In the genomic region with DNA sequence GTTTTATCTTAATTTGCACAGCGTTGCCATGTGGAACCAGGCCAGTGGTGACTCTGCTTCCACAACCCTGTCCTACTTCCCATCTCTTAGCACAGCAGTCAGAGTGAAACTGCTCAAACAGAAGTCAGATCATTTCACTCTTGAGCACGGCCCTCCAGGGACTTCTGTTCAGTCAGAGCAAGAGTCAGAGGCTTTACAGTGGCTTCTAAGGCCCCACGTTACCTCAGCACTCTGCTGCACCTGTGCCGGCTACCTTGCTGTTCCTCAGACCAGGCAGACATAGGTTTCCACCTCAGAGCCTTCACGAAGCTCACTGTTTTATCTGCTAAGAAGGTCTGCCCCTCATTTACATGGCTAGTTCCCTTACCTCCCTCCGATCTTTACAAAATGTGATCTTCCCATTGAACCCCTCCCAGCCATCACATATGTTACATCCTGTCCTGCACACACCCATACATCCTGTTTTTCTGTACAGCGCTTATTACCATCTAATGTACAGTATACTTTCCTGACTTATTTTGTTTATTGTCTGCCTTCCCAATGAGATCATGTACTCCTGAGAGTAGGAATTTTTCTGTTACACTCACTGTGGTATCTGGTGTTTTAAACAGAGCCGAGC, we compare ENCODE assay signal across 9 cellular contexts. TPM values are rescaled to one million over a fixed set of nuclear protein-coding genes. Genes with fewer than 3 reads are reported as not detected.
DNase-seq lines count a peak whose midpoint lies in the region; ATAC-seq and TF ChIP-seq lines count a peak whose summit lies in the region.
"Had no signal": no experiment of that assay in that cellular context is flagged by ENCODE, and none has a peak within 500 bp of the region (broad histone marks: within the 10 kb centered on the region; RNA-seq: fewer than 3 reads in every experiment).

No MANE protein-coding gene starts in this region.

- peaks cover 0 to 99% (median 91%) of the 10 kb centered on the region in 9 donors for H3K36me3 ChIP-seq in heart left ventricle
- H3K36me3 ChIP-seq in PC-3 (ENCODE audit: low read depth, low read length): peaks cover 32% of the 10 kb centered on the region
- peaks cover 8% of the 10 kb centered on the region for H3K36me3 ChIP-seq in Caco-2 (ENCODE audit: control insufficient read depth, insufficient read depth, low read length)

- no peaks in the 10 kb centered on the region for H3K79me2 ChIP-seq in PC-3 (ENCODE audit: low read length)

- no peak overlapping the region for H2AFZ ChIP-seq in PC-3 (ENCODE audit: low read length)

- H3K9ac ChIP-seq in PC-3 (ENCODE audit: low read length): no peak overlapping the region

- H3K4me1 ChIP-seq in heart left ventricle (peaks cover 0 to 22% (median 0%) of the 10 kb centered on the region in 12 donors), PC-3 (ENCODE audit: insufficient read depth, low read length) (peaks cover 3% of the 10 kb centered on the region; the same call in 1 of the 2 replicates), Caco-2 (no peaks in the 10 kb centered on the region)

- WGBS in heart left ventricle, 4 donors: 80 to 90% (median 84%) methylated on average over 8 of the region's 8 CpGs

- H4K20me1 ChIP-seq in PC-3 (ENCODE audit: low read length): no peaks in the 10 kb centered on the region

- no peak overlapping the region for H3K4me3 ChIP-seq in heart left ventricle
- no peak overlapping the region for H3K4me3 ChIP-seq in PC-3 (ENCODE audit: low read length)
- H3K4me3 ChIP-seq in Caco-2 (ENCODE audit: low read depth, low read length): no peak overlapping the region

- no peak for TF ChIP-seq POLR2A in heart left ventricle (IDR thresholded peaks at IDR 0.05)

- H3K9me3 ChIP-seq in heart left ventricle (no peaks in the 10 kb centered on the region), PC-3 (ENCODE audit: low read length) (no peaks in the 10 kb centered on the region), Caco-2 (no peaks in the 10 kb centered on the region)

- peak overlapping the region in 1 of 5 donors; percentile 53 for H3K4me3 Mint-ChIP-seq in immature natural killer cell
- H3K4me3 Mint-ChIP-seq in Caco-2 (ENCODE audit: unreplicated experiment): no peak overlapping the region

- CTCF ChIA-PET in PC-3 (lab: Charles Lee) (no interaction called here), Caco-2 (lab: Charles Lee) (no interaction called here)

- no peak for DNase-seq in heart left ventricle
- no peak for DNase-seq in cardiac septum (ENCODE audit: low spot score)
- DNase-seq in activated effector memory CD4-positive, alpha-beta T cell treated with anti-CD3 and anti-CD28 coated beads, Interleukin-2, amount 50 U/mL, for 16 hours: peak; percentile 75
- DNase-seq in stimulated activated CD8-positive, alpha-beta memory T cell treated with anti-CD3 and anti-CD28 coated beads, Interleukin-4, amount 100 ng/mL, for 48 hours: peak; percentile 57
- no peak for DNase-seq in PC-3
- DNase-seq in immature natural killer cell: no peak
- no peak for DNase-seq in Caco-2

- POLR2A ChIA-PET in PC-3 (lab: Charles Lee; ENCODE audit: unreplicated experiment) (no interaction called here), Caco-2 (lab: Charles Lee) (no interaction called here)

- intact Hi-C loops in heart left ventricle (cut with DNase I) (no loop called here), cardiac septum (cut with DNase I) (no loop called here), PC-3 (cut with micrococcal nuclease) (no loop called here), Caco-2 (cut with micrococcal nuclease; ENCODE audit: unreplicated experiment) (no loop called here)

- BruUV-seq in PC-3 (replicated peaks; lab: Mats Ljungman, UMichigan) (no TSS peak), Caco-2 (replicated peaks; lab: Mats Ljungman, UMichigan) (no TSS peak)

- peaks cover 0 to 2% (median 0%) of the 10 kb centered on the region in 3 donors for H3K27me3 Mint-ChIP-seq in immature natural killer cell (ENCODE audit: low read depth in 3 of 3)
- no peaks in the 10 kb centered on the region for H3K27me3 Mint-ChIP-seq in Caco-2 (ENCODE audit: insufficient read depth, unreplicated experiment)

- H3K27ac ChIP-seq in heart left ventricle (peak overlapping the region in 1 of 12 donors; percentile 61), PC-3 (ENCODE audit: low read length) (no peak overlapping the region)
- H3K27ac ChIP-seq: C4-2B had no signal

- no peaks in the 10 kb centered on the region for H3F3A ChIP-seq in PC-3 (ENCODE audit: low read length, unreplicated experiment)

- H3K36me3 Mint-ChIP-seq in immature natural killer cell (peaks cover 23 to 59% (median 42%) of the 10 kb centered on the region in 3 donors), Caco-2 (ENCODE audit: insufficient read depth, unreplicated experiment) (peaks cover 86% of the 10 kb centered on the region)

- H3K27ac Mint-ChIP-seq in immature natural killer cell: peak overlapping the region in 3 of 6 donors; percentile 39 to 87 (median 60)
- H3K27ac Mint-ChIP-seq in Caco-2 (ENCODE audit: unreplicated experiment): no peak overlapping the region

- H3K9me3 Mint-ChIP-seq in immature natural killer cell: no peaks in the 10 kb centered on the region
- H3K9me3 Mint-ChIP-seq in Caco-2 (ENCODE audit: unreplicated experiment): no peaks in the 10 kb centered on the region

- peaks cover 17 to 25% of the 10 kb centered on the region in 2 donors for H3K4me1 Mint-ChIP-seq in immature natural killer cell
- peaks cover 6% of the 10 kb centered on the region for H3K4me1 Mint-ChIP-seq in Caco-2 (ENCODE audit: low read depth, unreplicated experiment)

- no peak overlapping the region for H3K4me2 ChIP-seq in PC-3 (ENCODE audit: low read length)

- no peaks in the 10 kb centered on the region for H3K9me2 ChIP-seq in PC-3 (replicated peaks; ENCODE audit: low read length)

- no peaks in the 10 kb centered on the region for H3K27me3 ChIP-seq in heart left ventricle
- H3K27me3 ChIP-seq in PC-3 (ENCODE audit: low read length): no peaks in the 10 kb centered on the region
- no peaks in the 10 kb centered on the region for H3K27me3 ChIP-seq in Caco-2 (replicated peaks; ENCODE audit: control insufficient read depth, insufficient read depth, low read length)

- no peak for TF ChIP-seq CTCF in heart left ventricle (IDR thresholded peaks at IDR 0.05)
- TF ChIP-seq CTCF in PC-3 (conservative IDR thresholded peaks at IDR 0.05; ENCODE audit: low read depth, low read length): no peak
- no peak for TF ChIP-seq CTCF in Caco-2 (IDR thresholded peaks at IDR 0.05; ENCODE audit: insufficient read depth in 1 of 2, low read depth in 1 of 2, low read length in 1 of 2, severe bottlenecking in 1 of 2, unreplicated experiment in 1 of 2)

- ATAC-seq in heart left ventricle (peak in 3 of 4 donors; percentile 28 to 65 (median 54)), HG03097 (IDR thresholded peaks at IDR 0.05; ENCODE audit: low FRiP score, unreplicated experiment) (peak; percentile 97), PC-3 (no peak)

RNA-seq across cellular contexts. Expression of a gene that starts 41.6 kb away (rescaled TPM):
- total RNA-seq in heart left ventricle (10 to 100 TPM; 54.2 to 83.4 (median 68.2) TPM), cardiac septum (61.8 TPM), PC-3 (2014; rRNA removed) (80.7 and 84.6 TPM in 2 replicates), Caco-2 (2022) (154 and 155 TPM in 2 replicates)
- polyA plus RNA-seq in heart left ventricle (10 to 100 TPM; 22.4 to 84.3 TPM), immature natural killer cell (100 to 1,000 TPM in 1 of 3 donors, 10 to 100 TPM in 2; 57.5 to 109 (median 83.0) TPM)

Comparison
In these comparisons a context has a peak if more than half of its experiments do, and no peak if none do; other contexts are left out.
1. DNase-seq: peak in activated effector memory CD4-positive, alpha-beta T cell treated with anti-CD3 and anti-CD28 coated beads, Interleukin-2, amount 50 U/mL, for 16 hours (single experiment) and stimulated activated CD8-positive, alpha-beta memory T cell treated with anti-CD3 and anti-CD28 coated beads, Interleukin-4, amount 100 ng/mL, for 48 hours (single experiment); none in heart left ventricle (0 of 5), cardiac septum (single experiment), PC-3 (single experiment), immature natural killer cell (0 of 3) and Caco-2 (0 of 2).